15 cellular contexts compared by ENCODE assay signal in genomic region chr1:32197074-32197473, GRCh38. TPM values are rescaled to one million over a fixed set of nuclear protein-coding genes. Genes with fewer than 3 reads are reported as not detected.
DNase-seq lines count a peak whose midpoint lies in the region; ATAC-seq and TF ChIP-seq lines count a peak whose summit lies in the region.
"Had no signal": no experiment of that assay in that cellular context is flagged by ENCODE, and none has a peak within 500 bp of the region (broad histone marks: within the 10 kb centered on the region; RNA-seq: fewer than 3 reads in every experiment).

No MANE protein-coding gene starts in this region.

- H3K4me2 ChIP-seq in SK-N-SH (no peak overlapping the region), H9 (ENCODE audit: insufficient read depth, insufficient read length, low read length) (no peak overlapping the region)

- H3K27me3 ChIP-seq in SK-N-SH (ENCODE audit: insufficient read depth) = no peaks in the 10 kb centered on the region
- no peaks in the 10 kb centered on the region for H3K27me3 ChIP-seq in dorsolateral prefrontal cortex
- H3K27me3 ChIP-seq in ascending aorta = no peaks in the 10 kb centered on the region
- H3K27me3 ChIP-seq in H9 (ENCODE audit: insufficient read depth, low read length) = no peaks in the 10 kb centered on the region
- H3K27me3 ChIP-seq: tibial nerve had no signal

- DNase-seq in SK-N-SH = no peak
- no peak for DNase-seq in dorsolateral prefrontal cortex
- DNase-seq in progenitor cell of endocrine pancreas (ENCODE audit: low spot score, unreplicated experiment) = no peak
- DNase-seq in ascending aorta (ENCODE audit: low spot score in 2 of 2) = no peak
- no peak for DNase-seq in H9
- no peak for DNase-seq in SIG-M5 treated with dmso at 0.1 percent for 504 hours (lab: John Stamatoyannopoulos, UW; ENCODE audit: unreplicated experiment)
- DNase-seq: midbrain; NCI-H1105; NK-92 treated with Interleukin-12 subunit alpha and Interleukin-12 subunit beta, amount 100 ng/mL, for 24 hours; Right ventricle myocardium superior; stimulated activated CD4-positive, alpha-beta T cell treated with anti-CD3 and anti-CD28 coated beads, Interleukin-1b, Interleukin-23, amount 100 ng/mL, for 48 hours had no signal

- no peak overlapping the region for H3K9ac ChIP-seq in SK-N-SH
- no peak overlapping the region for H3K9ac ChIP-seq in H9 (ENCODE audit: extremely low read depth, insufficient read length, low read length)

- no peak overlapping the region for H2BK5ac ChIP-seq in H9 (ENCODE audit: insufficient read length, low read length)

- H2AK5ac ChIP-seq in H9 (ENCODE audit: insufficient read length, low read length) = no peak overlapping the region

- H3K79me2 ChIP-seq in SK-N-SH (ENCODE audit: insufficient read depth) = no peaks in the 10 kb centered on the region
- no peaks in the 10 kb centered on the region for H3K79me2 ChIP-seq in H9 (ENCODE audit: insufficient read depth, low read length)

- H3K27ac Mint-ChIP-seq in IgD-negative memory B cell = peak overlapping the region in 2 of 3 donors; percentile 51 to 53
- peak overlapping the region; percentile 10 for H3K27ac Mint-ChIP-seq in progenitor cell of endocrine pancreas
- H3K27ac Mint-ChIP-seq in H9 = peak overlapping the region in 1 of 3 experiments; percentile 73; a peak in 2 of 7 replicates

- no peak overlapping the region for H2BK120ac ChIP-seq in H9 (ENCODE audit: low read depth, low read length, poor library complexity, severe bottlenecking)

- H2AFZ ChIP-seq in SK-N-SH (ENCODE audit: low read depth) (no peak overlapping the region), H9 (ENCODE audit: low read length) (no peak overlapping the region)

- WGBS in SK-N-SH (ENCODE audit: low lambda C conversion rate) = 100% methylated on average over 1 of the region's 1 CpG
- no CpG with 5 or more reads among the region's 1 CpG for WGBS in H9 (ENCODE audit: extremely low coverage, insufficient read length, low lambda C conversion rate)

- no peak overlapping the region for H3K4ac ChIP-seq in H9 (ENCODE audit: low read depth, low read length)

- H3K27ac ChIP-seq in SK-N-SH (ENCODE audit: low read depth in 2 of 2, low read length in 1 of 2) (peak overlapping the region; percentile 28; a peak in 1 of 4 replicates), dorsolateral prefrontal cortex (peak overlapping the region in 38 of 59 donors; percentile 5 to 88 (median 40)), ascending aorta (no peak overlapping the region), H9 (ENCODE audit: insufficient read length, low read depth, low read length) (no peak overlapping the region)

- H2BK12ac ChIP-seq in H9 (ENCODE audit: insufficient read length, low read depth, low read length) = no peak overlapping the region

- H3K9me3 Mint-ChIP-seq in IgD-negative memory B cell (no peaks in the 10 kb centered on the region), progenitor cell of endocrine pancreas (ENCODE audit: low read depth) (no peaks in the 10 kb centered on the region), H9 (no peaks in the 10 kb centered on the region)

- no peak overlapping the region for H3K14ac ChIP-seq in H9 (ENCODE audit: insufficient read depth, low read length)

- no peak for TF ChIP-seq CTCF in SK-N-SH (IDR thresholded peaks at IDR 0.05)
- no peak for TF ChIP-seq CTCF in dorsolateral prefrontal cortex (IDR thresholded peaks at IDR 0.05 in 54 of 56, conservative IDR thresholded peaks at IDR 0.05 in 2 of 56; ENCODE audit: low read depth in 1 of 56, partially characterized antibody in 56 of 56)
- TF ChIP-seq CTCF in progenitor cell of endocrine pancreas (IDR thresholded peaks at IDR 0.05; ENCODE audit: unreplicated experiment) = no peak
- no peak for TF ChIP-seq CTCF in ascending aorta (IDR thresholded peaks at IDR 0.05)
- TF ChIP-seq CTCF in H9 (conservative IDR thresholded peaks at IDR 0.05) = no peak

- TF ChIP-seq EP300 in SK-N-SH (IDR thresholded peaks at IDR 0.05; ENCODE audit: borderline replicate concordance in 1 of 2, low read depth in 1 of 2, low read length in 1 of 2) = no peak

- H4K5ac ChIP-seq in H9 (ENCODE audit: insufficient read length, low read depth, low read length) = no peak overlapping the region

- H3K4me3 ChIP-seq in SK-N-SH (ENCODE audit: low read depth in 2 of 2, low read length in 1 of 2) = no peak overlapping the region
- H3K4me3 ChIP-seq in dorsolateral prefrontal cortex = no peak overlapping the region
- H3K4me3 ChIP-seq in ascending aorta = no peak overlapping the region
- H3K4me3 ChIP-seq: tibial nerve had no signal

- no peak for ATAC-seq in SK-N-SH treated with all-trans-retinoic acid at 6 μM for 48 hours

- no peak overlapping the region for H3T11ph ChIP-seq in H9 (ENCODE audit: low read length)

- H2BK15ac ChIP-seq in H9 (ENCODE audit: low read depth, low read length) = no peak overlapping the region

- no peak overlapping the region for H3K23ac ChIP-seq in H9 (ENCODE audit: insufficient read length, low read depth, low read length)

- H3K36me3 ChIP-seq in SK-N-SH (replicated peaks in 1 of 2; ENCODE audit: control insufficient read depth in 1 of 2, insufficient read depth in 2 of 2, low read length in 1 of 2) = peaks cover 39 to 60% of the 10 kb centered on the region in 2 experiments
- H3K36me3 ChIP-seq in ascending aorta = peaks cover 48 to 65% of the 10 kb centered on the region in 2 donors

- H4K91ac ChIP-seq in H9 (ENCODE audit: insufficient read length, low read depth, low read length) = no peak overlapping the region

- no peak overlapping the region for H2BK20ac ChIP-seq in H9 (ENCODE audit: low read depth, low read length, poor library complexity, severe bottlenecking)

- H3K36me3 Mint-ChIP-seq in IgD-negative memory B cell (peaks cover 9% of the 10 kb centered on the region), progenitor cell of endocrine pancreas (ENCODE audit: insufficient read depth) (peaks cover 13% of the 10 kb centered on the region), H9 (ENCODE audit: insufficient read depth in 1 of 3, low read depth in 3 of 3) (peaks cover 38 to 64% (median 59%) of the 10 kb centered on the region in 3 experiments; a peak in 6 of 7 replicates)

- intact Hi-C loops in dorsolateral prefrontal cortex (cut with DNase I) (loop anchor here (5.0 kb wide), 2 partner anchors 90 to 135 kb away; partner anchors contain the start of gene KPNA6 (in 1 of the 2)), ascending aorta (cut with DNase I) (no loop called here)

- H3K4me1 ChIP-seq in SK-N-SH (ENCODE audit: control insufficient read depth in 1 of 2, insufficient read depth in 2 of 2, low read depth in 1 of 2, low read length in 1 of 2) (peaks cover 22 to 29% of the 10 kb centered on the region in 2 experiments; a peak in 3 of 4 replicates), ascending aorta (peaks cover 7 to 18% of the 10 kb centered on the region in 2 donors), H9 (ENCODE audit: insufficient read depth, low read length) (no peaks in the 10 kb centered on the region; the same call in 1 of the 2 replicates)

- no peaks in the 10 kb centered on the region for H3K9me2 ChIP-seq in SK-N-SH

- H3K9me3 ChIP-seq in SK-N-SH = no peaks in the 10 kb centered on the region
- no peaks in the 10 kb centered on the region for H3K9me3 ChIP-seq in ascending aorta
- H3K9me3 ChIP-seq in H9 (ENCODE audit: control insufficient read depth, low read depth, low read length) = no peaks in the 10 kb centered on the region
- H3K9me3 ChIP-seq: tibial nerve had no signal

- H3K56ac ChIP-seq in H9 (ENCODE audit: insufficient read length, low read depth, low read length) = no peak overlapping the region

- no peak overlapping the region for H3K18ac ChIP-seq in H9 (ENCODE audit: insufficient read length, low read depth, low read length)

- H4K20me1 ChIP-seq in SK-N-SH (ENCODE audit: insufficient read depth) (no peaks in the 10 kb centered on the region), H9 (ENCODE audit: control insufficient read depth, insufficient read depth, insufficient read length) (no peaks in the 10 kb centered on the region)

- peaks cover 18% of the 10 kb centered on the region for H3F3A ChIP-seq in SK-N-SH (replicated peaks; ENCODE audit: insufficient read depth)

- no peaks in the 10 kb centered on the region for H3K79me1 ChIP-seq in H9 (ENCODE audit: insufficient read depth, low read depth, low read length, poor library complexity, severe bottlenecking)

- no peaks in the 10 kb centered on the region for H3K27me3 Mint-ChIP-seq in IgD-negative memory B cell
- H3K27me3 Mint-ChIP-seq in progenitor cell of endocrine pancreas = no peaks in the 10 kb centered on the region
- H3K27me3 Mint-ChIP-seq in H9 (ENCODE audit: low read depth) = no peaks in the 10 kb centered on the region; the same call in 1 of the 2 replicates

- no peak overlapping the region for H4K8ac ChIP-seq in H9 (replicated peaks; ENCODE audit: insufficient read length, low read depth, low read length)

- H3K4me3 Mint-ChIP-seq in IgD-negative memory B cell = peak overlapping the region in 1 of 4 donors; percentile 55
- H3K4me3 Mint-ChIP-seq in progenitor cell of endocrine pancreas (ENCODE audit: low read depth) = no peak overlapping the region
- no peak overlapping the region for H3K4me3 Mint-ChIP-seq in H9

- CTCF ChIA-PET in SK-N-SH (lab: Yijun Ruan, JAX) = interaction anchor here (0.8 to 1.7 kb wide), 4 partner anchors 18 to 51 kb away, joined by 3 to 7 read pairs (median 4); partner anchors contain the start of gene TXLNA

- TF ChIP-seq RAD21 in SK-N-SH (IDR thresholded peaks at IDR 0.05; ENCODE audit: low read length) = no peak

- H3K23me2 ChIP-seq in H9 (ENCODE audit: insufficient read length, low read depth, low read length, poor library complexity, severe bottlenecking) = peaks cover 3% of the 10 kb centered on the region

- POLR2A ChIA-PET in SK-N-SH (lab: Yijun Ruan, JAX) = interaction anchor here (0.7 to 3.4 kb wide), 4 partner anchors 12 to 83 kb away, joined by 3 to 19 read pairs (median 4); partner anchors contain the start of genes DCDC2B and TXLNA

- H3K4me1 Mint-ChIP-seq in IgD-negative memory B cell (peaks cover 14 to 26% (median 21%) of the 10 kb centered on the region in 3 donors), progenitor cell of endocrine pancreas (ENCODE audit: low read depth) (peaks cover 12% of the 10 kb centered on the region), H9 (peaks cover 32 to 35% of the 10 kb centered on the region in 2 experiments)

RNA-seq across cellular contexts. Expression of gene CCDC28B, which starts 3.3 kb away (rescaled TPM):
- 18.8 and 26.3 TPM in 2 replicates for polyA plus RNA-seq in SK-N-SH (2012; rRNA removed)
- 17.7 and 20.0 TPM in 2 replicates for polyA plus RNA-seq in SK-N-SH (2012; cell fraction: cytosol; rRNA removed)
- 15.6 and 22.9 TPM in 2 replicates for polyA plus RNA-seq in SK-N-SH (2012; cell fraction: nucleus; rRNA removed)
- 14.0 TPM for polyA plus RNA-seq in IgD-negative memory B cell
- total RNA-seq in dorsolateral prefrontal cortex = 10 to 100 TPM in 96 of 120 experiments, 1 to 10 TPM in 24; 5.1 to 21.3 (median 11.9) TPM
- 15.5 and 16.5 TPM in 2 replicates for total RNA-seq in progenitor cell of endocrine pancreas
- total RNA-seq in ascending aorta = 29.1 TPM
- total RNA-seq in H9 (2021) = 20.7 and 21.3 TPM in 2 replicates

RNA-seq across cellular contexts. Expression of gene IQCC, which starts 8.4 kb away (rescaled TPM):
- polyA plus RNA-seq in SK-N-SH (2012; rRNA removed) (2.4 and 2.9 TPM in 2 replicates), IgD-negative memory B cell (1.7 TPM)
- 1.5 and 2.3 TPM in 2 replicates for polyA plus RNA-seq in SK-N-SH (2012; cell fraction: cytosol; rRNA removed)
- polyA plus RNA-seq in SK-N-SH (2012; cell fraction: nucleus; rRNA removed) = 2.9 and 3.6 TPM in 2 replicates
- total RNA-seq in dorsolateral prefrontal cortex (1 to 10 TPM; 2.6 to 6.6 (median 4.1) TPM), progenitor cell of endocrine pancreas (5.1 and 5.6 TPM in 2 replicates), ascending aorta (not detected), H9 (2021) (5.1 and 5.3 TPM in 2 replicates)

RNA-seq across cellular contexts. Expression of gene DCDC2B, which starts 11.8 kb away (rescaled TPM):
- not detected in 2 replicates for polyA plus RNA-seq in SK-N-SH (2012; rRNA removed)
- polyA plus RNA-seq in SK-N-SH (2012; cell fraction: cytosol; rRNA removed) = not detected in 2 replicates
- polyA plus RNA-seq in SK-N-SH (2012; cell fraction: nucleus; rRNA removed) = 0.05 TPM in 1 of 2 replicates, not detected in the other
- polyA plus RNA-seq in IgD-negative memory B cell = not detected
- total RNA-seq in dorsolateral prefrontal cortex = under 1 TPM in 2 of 120 experiments, not detected in 118; 0.35 to 0.43 TPM
- not detected in 2 replicates for total RNA-seq in progenitor cell of endocrine pancreas
- not detected for total RNA-seq in ascending aorta
- total RNA-seq in H9 (2021) = not detected in 2 replicates
- total RNA-seq: cardiac septum, Right ventricle myocardium superior, tibial nerve had no signal

RNA-seq across cellular contexts. Expression of gene TXLNA, which starts 17.6 kb away (rescaled TPM):
- polyA plus RNA-seq in SK-N-SH (2012; rRNA removed) (26.4 and 32.7 TPM in 2 replicates), IgD-negative memory B cell (29.1 TPM)
- polyA plus RNA-seq in SK-N-SH (2012; cell fraction: cytosol; rRNA removed) = 22.8 and 28.0 TPM in 2 replicates
- polyA plus RNA-seq in SK-N-SH (2012; cell fraction: nucleus; rRNA removed) = 51.9 and 62.6 TPM in 2 replicates
- total RNA-seq in dorsolateral prefrontal cortex (10 to 100 TPM; 22.6 to 39.3 (median 29.4) TPM), progenitor cell of endocrine pancreas (55.2 and 55.6 TPM in 2 replicates), ascending aorta (83.8 TPM), H9 (2021) (67.3 and 69.4 TPM in 2 replicates)

RNA-seq across cellular contexts. Expression of gene TMEM234, which starts 25.1 kb away (rescaled TPM):
- polyA plus RNA-seq in SK-N-SH (2012; rRNA removed) (31.8 and 31.9 TPM in 2 replicates), IgD-negative memory B cell (7.2 TPM)
- polyA plus RNA-seq in SK-N-SH (2012; cell fraction: cytosol; rRNA removed) = 15.8 and 16.2 TPM in 2 replicates
- 122 and 134 TPM in 2 replicates for polyA plus RNA-seq in SK-N-SH (2012; cell fraction: nucleus; rRNA removed)
- total RNA-seq in dorsolateral prefrontal cortex (10 to 100 TPM; 16.0 to 39.7 (median 25.8) TPM), progenitor cell of endocrine pancreas (43.2 and 49.2 TPM in 2 replicates), ascending aorta (4.0 TPM), H9 (2021) (19.5 and 19.7 TPM in 2 replicates)

Comparison
In these comparisons a context has a peak if more than half of its experiments do, and no peak if none do; other contexts are left out.
1. H3K27ac ChIP-seq: peak in SK-N-SH (2 of 2) and dorsolateral prefrontal cortex (38 of 59); none in ascending aorta (0 of 2) and H9 (single experiment).